Comparison of ENCODE assay signal across 8 cellular contexts in genomic region chr15:74065684-74066411, GRCh38. TPM values are rescaled to one million over a fixed set of nuclear protein-coding genes. Genes with fewer than 3 reads are reported as not detected.
A peak's percentile ranks its signal among the peaks of the same experiment; 100 is the strongest.
DNase-seq lines count a peak whose midpoint lies in the region; ATAC-seq and TF ChIP-seq lines count a peak whose summit lies in the region.
"Not testable (repeated sequence)": the region's sequence is repeated elsewhere in the genome, so short reads cannot be mapped to it uniquely, and the experiment has no call there.

No MANE protein-coding gene starts in this region.

- H3K27me3 Mint-ChIP-seq in naive thymus-derived CD4-positive, alpha-beta T cell: not testable (repeated sequence)

- TF ChIP-seq CTCF in GM13977 (IDR thresholded peaks at IDR 0.05; ENCODE audit: extremely low read depth, insufficient read depth, missing control alignments) (peak; percentile 41), esophagus muscularis mucosa (IDR thresholded peaks at IDR 0.05) (peak; percentile 19 to 55 (median 39)), vagina (IDR thresholded peaks at IDR 0.05) (peak in 2 of 3 experiments; percentile 15 to 38)

- not testable (repeated sequence) for H3K9me3 Mint-ChIP-seq in naive thymus-derived CD4-positive, alpha-beta T cell

- H3K27ac ChIP-seq in esophagus muscularis mucosa (replicated peaks in 1 of 4); naive thymus-derived CD4-positive, alpha-beta T cell (ENCODE audit: low read depth, low read length); vagina: not testable (repeated sequence)

- not testable (repeated sequence) for H3K4me3 ChIP-seq in esophagus muscularis mucosa; naive thymus-derived CD4-positive, alpha-beta T cell (ENCODE audit: low read length); vagina

- H3K36me3 Mint-ChIP-seq in naive thymus-derived CD4-positive, alpha-beta T cell: not testable (repeated sequence)

- peak; percentile 74 for ATAC-seq in HG03175 (IDR thresholded peaks at IDR 0.05; ENCODE audit: unreplicated experiment)
- ATAC-seq in naive thymus-derived CD4-positive, alpha-beta T cell: peak; percentile 95

- DNase-seq in GM13977 (ENCODE audit: low spot score); esophagus muscularis mucosa (ENCODE audit: extremely low spot score); vagina (ENCODE audit: extremely low spot score in 2 of 2): not testable (repeated sequence)
- DNase-seq in activated CD4-positive, CD25-positive, alpha-beta regulatory T cell treated with anti-CD3 and anti-CD28 coated beads, Interleukin-2, amount 50 U/mL, for 72 hours: peak; percentile 64
- peak; percentile 31 for DNase-seq in activated gamma-delta T cell treated with anti-CD3 and anti-CD28 coated beads, Interleukin-2, amount 50 U/mL, for 16 hours (ENCODE audit: low read depth)
- DNase-seq in naive thymus-derived CD4-positive, alpha-beta T cell: peak in 8 of 9 donors; percentile 33 to 66 (median 48)
- DNase-seq in stimulated activated CD4-positive, alpha-beta T cell treated with anti-CD3 and anti-CD28 coated beads, Interleukin-2, amount 100 ng/mL, for 4 hours (ENCODE audit: low read depth): peak; percentile 26

- not testable (repeated sequence) for H3K4me1 Mint-ChIP-seq in naive thymus-derived CD4-positive, alpha-beta T cell

- CTCF ChIA-PET in naive thymus-derived CD4-positive, alpha-beta T cell (lab: Charles Lee): not testable (repeated sequence)

- TF ChIP-seq EP300 in esophagus muscularis mucosa (IDR thresholded peaks at IDR 0.05): not testable (repeated sequence)

- 0% methylated on average over 2 of the region's 13 CpGs for WGBS in esophagus muscularis mucosa

- H3K4me3 Mint-ChIP-seq in naive thymus-derived CD4-positive, alpha-beta T cell: not testable (repeated sequence)

- H3K9me3 ChIP-seq in esophagus muscularis mucosa; naive thymus-derived CD4-positive, alpha-beta T cell (ENCODE audit: control insufficient read depth in 2 of 3, low read length in 3 of 3); vagina: not testable (repeated sequence)

- intact Hi-C loops in esophagus muscularis mucosa (cut with DNase I); naive thymus-derived CD4-positive, alpha-beta T cell (cut with micrococcal nuclease); vagina (cut with DNase I): not testable (repeated sequence)

- not testable (repeated sequence) for H3K36me3 ChIP-seq in esophagus muscularis mucosa; naive thymus-derived CD4-positive, alpha-beta T cell (ENCODE audit: control insufficient read depth in 2 of 3, insufficient read depth in 3 of 3, low read length in 3 of 3); vagina

- H3K27me3 ChIP-seq in esophagus muscularis mucosa: peaks cover 0 to 13% (median 0%) of the 10 kb centered on the region in 4 donors
- not testable (repeated sequence) for H3K27me3 ChIP-seq in naive thymus-derived CD4-positive, alpha-beta T cell (ENCODE audit: control insufficient read depth in 2 of 2, insufficient read depth in 2 of 2, low read length in 2 of 2); vagina

- H3K4me1 ChIP-seq in esophagus muscularis mucosa; naive thymus-derived CD4-positive, alpha-beta T cell (ENCODE audit: control insufficient read depth in 2 of 2, insufficient read depth in 2 of 2, low read length in 2 of 2); vagina: not testable (repeated sequence)

- in situ Hi-C loops in GM13977 (cut with MboI; ENCODE audit: low pct_unique_long_range_greater_than_20kb, low sequenced_read_pairs, unreplicated experiment): not testable (repeated sequence)

- TF ChIP-seq POLR2A in esophagus muscularis mucosa (IDR thresholded peaks at IDR 0.05; ENCODE audit: low read depth); vagina (IDR thresholded peaks at IDR 0.05): not testable (repeated sequence)

- not testable (repeated sequence) for H3K27ac Mint-ChIP-seq in naive thymus-derived CD4-positive, alpha-beta T cell

- POLR2A ChIA-PET in naive thymus-derived CD4-positive, alpha-beta T cell (lab: Charles Lee): not testable (repeated sequence)

RNA-seq across cellular contexts. Expression of gene GOLGA6A, which starts 16.5 kb away (rescaled TPM):
- 1 to 10 TPM in 1 of 4 donors, not detected in 3; 1.2 TPM for total RNA-seq in esophagus muscularis mucosa
- total RNA-seq in naive thymus-derived CD4-positive, alpha-beta T cell: under 1 TPM in 3 of 5 experiments, not detected in 2; 0.29 to 0.53 (median 0.32) TPM
- polyA plus RNA-seq in naive thymus-derived CD4-positive, alpha-beta T cell: under 1 TPM in 1 of 2 donors, not detected in 1; 0.14 TPM
- total RNA-seq in vagina: 0.25 TPM
